1 cellular context compared by ENCODE assay signal in the genomic region with DNA sequence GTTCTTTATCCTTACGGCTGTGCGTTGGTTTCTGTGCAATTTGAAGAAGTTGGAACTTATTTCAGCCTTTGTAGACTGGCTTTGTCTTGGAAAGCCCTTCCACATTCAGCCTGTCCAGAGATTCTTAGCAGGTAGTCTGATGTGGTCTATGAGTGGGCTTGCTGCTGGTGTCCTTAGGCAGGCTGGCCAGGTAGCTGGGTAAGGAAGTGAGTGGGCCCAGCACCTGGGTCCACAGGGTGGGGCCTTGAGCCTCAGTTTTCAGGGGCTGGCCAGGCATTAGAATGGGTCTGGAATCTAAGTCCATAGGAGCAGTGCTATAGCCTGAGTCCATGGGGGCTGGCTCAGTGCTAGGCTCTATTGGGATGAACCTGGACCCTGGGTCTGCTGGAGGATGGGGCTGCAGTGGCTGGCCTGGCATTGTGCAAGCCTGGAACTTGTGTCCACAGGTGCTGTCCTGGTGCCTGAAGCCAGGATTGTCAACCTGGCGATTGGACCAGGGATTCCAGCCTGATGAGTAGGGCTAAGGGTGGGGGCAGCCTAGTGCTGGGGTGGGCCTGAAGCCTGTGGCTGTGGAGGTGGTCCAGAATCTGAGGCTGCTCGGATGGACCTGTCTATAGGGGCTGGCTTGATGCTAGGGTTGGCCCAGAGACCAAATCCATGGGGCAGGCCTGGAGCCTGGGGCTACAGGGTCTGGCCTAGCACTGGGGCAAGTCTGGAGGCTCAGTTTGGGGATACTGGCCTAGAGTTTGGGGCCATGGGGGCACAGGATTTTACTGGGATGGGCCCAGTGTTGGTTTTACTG.
TF ChIP-seq lines count a peak whose summit lies in the region.

No MANE protein-coding gene starts in this region.

TF ChIP-seq in endothelial cell of umbilical vein, 7 proteins besides CTCF, POLR2A, EP300 and RAD21:
- TF ChIP-seq MYC (IDR thresholded peaks at IDR 0.05; ENCODE audit: low read depth, low read length) (no peak), EZH2 (IDR thresholded peaks at IDR 0.05; ENCODE audit: borderline replicate concordance, low read depth, low read length, severe bottlenecking) (no peak), GATA2 (IDR thresholded peaks at IDR 0.05; ENCODE audit: insufficient read depth, insufficient read length, low read depth, low read length) (no peak), POLR2AphosphoS5 (IDR thresholded peaks at IDR 0.05; ENCODE audit: insufficient read depth, low read depth, low read length) (no peak), FOS (IDR thresholded peaks at IDR 0.05; ENCODE audit: borderline replicate concordance, insufficient read depth, low read length) (no peak), JUN (IDR thresholded peaks at IDR 0.05; ENCODE audit: borderline replicate concordance, insufficient read depth, insufficient read length, low read depth) (no peak)
- TF ChIP-seq, protein P1, sequence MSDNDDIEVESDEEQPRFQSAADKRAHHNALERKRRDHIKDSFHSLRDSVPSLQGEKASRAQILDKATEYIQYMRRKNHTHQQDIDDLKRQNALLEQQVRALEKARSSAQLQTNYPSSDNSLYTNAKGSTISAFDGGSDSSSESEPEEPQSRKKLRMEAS (IDR thresholded peaks at IDR 0.05; ENCODE audit: insufficient read depth, insufficient read length), result no peak
TF ChIP-seq in endothelial cell of umbilical vein: peak in this region for 0.
